Comparison of ENCODE assay signal across 8 cellular contexts in genomic region chr15:64460737-64461576, GRCh38. TPM values are rescaled to one million over a fixed set of nuclear protein-coding genes. Genes with fewer than 3 reads are reported as not detected.
DNase-seq lines count a peak whose midpoint lies in the region; ATAC-seq and TF ChIP-seq lines count a peak whose summit lies in the region.

No MANE protein-coding gene starts in this region.

- peak; percentile 30 for TF ChIP-seq CTCF in left ventricle myocardium inferior (IDR thresholded peaks at IDR 0.05; ENCODE audit: borderline replicate concordance)

- H3K9me3 ChIP-seq in HUES64 (ENCODE audit: insufficient read depth, low read depth, low read length) (no peaks in the 10 kb centered on the region), left ventricle myocardium inferior (replicated peaks) (no peaks in the 10 kb centered on the region)

- ATAC-seq in HG03378 (IDR thresholded peaks at IDR 0.05; ENCODE audit: unreplicated experiment), result no peak

- peak overlapping the region; percentile 80 for H3K9ac ChIP-seq in HUES64 (ENCODE audit: low read depth, low read length)

- H3K27ac ChIP-seq in HUES64 (ENCODE audit: low read depth, low read length) (peak overlapping the region; percentile 51), left ventricle myocardium inferior (replicated peaks) (peak overlapping the region; percentile 88)

- H3K4me1 ChIP-seq in HUES64 (ENCODE audit: insufficient read depth, low read length), result peaks cover 33% of the 10 kb centered on the region
- H3K4me1 ChIP-seq in left ventricle myocardium inferior, result peaks cover 54% of the 10 kb centered on the region

- no peaks in the 10 kb centered on the region for H3K27me3 ChIP-seq in HUES64 (ENCODE audit: insufficient read depth, low read length)
- H3K27me3 ChIP-seq in left ventricle myocardium inferior (ENCODE audit: low read depth), result no peaks in the 10 kb centered on the region

- H3K4me3 ChIP-seq in HUES64 (ENCODE audit: low read length) (peak overlapping the region; percentile 82), left ventricle myocardium inferior (peak overlapping the region; percentile 76)

- DNase-seq in NCI-H2081 (lab: John Stamatoyannopoulos, UW) (peak; percentile 46 to 74), NCI-H2081 treated with DMSO at 0.1 percent for 48 hours (lab: John Stamatoyannopoulos, UW) (no peak), SKM-1 treated with dmso at 0.1 percent for 144 hours (lab: John Stamatoyannopoulos, UW; ENCODE audit: unreplicated experiment) (peak; percentile 52), amniotic stem cell (lab: John Stamatoyannopoulos, UW) (peak; percentile 64), left ventricle myocardium inferior (no peak), pons (ENCODE audit: low spot score) (peak; percentile 87)

- WGBS in HUES64, result under 1% methylated on average over 46 of the region's 54 CpGs

- H3K36me3 ChIP-seq in HUES64 (ENCODE audit: insufficient read depth, low read length), result 0 out of 2 replicates have a peak, but pooled peaks cover 2% of the 10 kb centered on the region
- H3K36me3 ChIP-seq in left ventricle myocardium inferior, result peaks cover 6% of the 10 kb centered on the region

- intact Hi-C loops in left ventricle myocardium inferior (cut with micrococcal nuclease), result no loop called here

RNA-seq across cellular contexts. Expression of gene ZNF609, which starts 0.6 kb away (rescaled TPM):
- polyA plus RNA-seq in HUES64 (2013, experiment 1 of 2), result 22.7 TPM
- polyA plus RNA-seq in HUES64 (2013, experiment 2 of 2), result 24.2 TPM
- 14.7 TPM for total RNA-seq in left ventricle myocardium inferior

Comparison
In these comparisons a context has a peak if more than half of its experiments do, and no peak if none do; other contexts are left out.
1. DNase-seq: peak in NCI-H2081 (2 of 2), SKM-1 treated with dmso at 0.1 percent for 144 hours (single experiment), amniotic stem cell (single experiment) and pons (single experiment); none in NCI-H2081 treated with DMSO at 0.1 percent for 48 hours (single experiment) and left ventricle myocardium inferior (single experiment).